Comparison of ENCODE assay signal across 20 cellular contexts in the genomic region with DNA sequence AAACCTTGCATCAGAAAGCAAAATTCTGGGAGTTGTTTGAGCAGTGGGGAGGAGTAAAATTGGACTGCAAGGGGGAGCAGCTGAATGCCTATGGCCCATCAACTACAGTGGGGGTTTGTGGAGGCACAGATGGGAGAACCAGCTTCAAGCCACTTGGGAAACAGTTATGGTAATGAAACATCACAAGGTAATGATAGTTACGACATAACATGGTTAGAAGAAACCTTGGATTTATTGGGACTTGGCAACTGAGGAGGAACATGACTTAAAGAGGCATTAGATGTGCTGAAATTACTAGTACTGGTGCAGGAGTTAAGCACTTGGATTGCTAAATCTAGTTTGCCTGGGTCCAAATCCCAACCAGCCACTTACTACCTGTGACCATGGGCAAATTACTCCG.
"Had no signal": no experiment of that assay in that cellular context is flagged by ENCODE, and none has a peak within 500 bp of the region (broad histone marks: within the 10 kb centered on the region; RNA-seq: fewer than 3 reads in every experiment).

No MANE protein-coding gene starts in this region.

- H3K4me3 Mint-ChIP-seq: naive B cell; stimulated activated effector memory CD8-positive, alpha-beta T cell treated with anti-CD3 and anti-CD28 coated beads, Interleukin-12 subunit alpha, Interleukin-12 subunit beta, amount 100 ng/mL, for 72 hours; stimulated activated naive CD8-positive, alpha-beta T cell treated with anti-CD3 and anti-CD28 coated beads, Interleukin-15, Interleukin-2, amounts not matched to agents 100 ng/mL and 50 ng/mL, for 24 hours had no signal

- H3K79me2 ChIP-seq: hepatocyte had no signal

- H3K36me3 ChIP-seq: neutrophil, thoracic aorta, transverse colon had no signal

- H3K27me3 ChIP-seq: hepatocyte, neutrophil, transverse colon had no signal

- H3K4me3 ChIP-seq: hepatocyte, lung, thoracic aorta, transverse colon had no signal

- DNase-seq: effector memory CD4-positive, alpha-beta T cell; foreskin melanocyte; head of caudate nucleus; left colon; left ventricle myocardium superior; mesenchymal stem cell; midbrain; naive B cell; right cardiac atrium; stimulated activated CD4-positive, alpha-beta T cell treated with anti-CD3 and anti-CD28 coated beads, Interleukin-4, amount 100 ng/mL, for 1 hour; stimulated activated CD8-positive, alpha-beta memory T cell treated with anti-CD3 and anti-CD28 coated beads, Interleukin-4, amount 100 ng/mL, for 48 hours; substantia nigra; transverse colon had no signal

- H2AFZ ChIP-seq: hepatocyte had no signal

- H3K36me3 Mint-ChIP-seq: naive B cell; stimulated activated effector memory CD8-positive, alpha-beta T cell treated with anti-CD3 and anti-CD28 coated beads, Interleukin-12 subunit alpha, Interleukin-12 subunit beta, amount 100 ng/mL, for 72 hours had no signal

- H3K27ac ChIP-seq: hepatocyte, neutrophil, thoracic aorta, transverse colon had no signal

- H3K4me1 ChIP-seq: transverse colon had no signal

- H3K9me3 ChIP-seq: neutrophil, transverse colon had no signal

- H3K27me3 Mint-ChIP-seq: stimulated activated naive CD8-positive, alpha-beta T cell treated with anti-CD3 and anti-CD28 coated beads, Interleukin-15, Interleukin-2, amounts not matched to agents 100 ng/mL and 50 ng/mL, for 24 hours had no signal

- H3K4me1 Mint-ChIP-seq: naive B cell; stimulated activated effector memory CD8-positive, alpha-beta T cell treated with anti-CD3 and anti-CD28 coated beads, Interleukin-12 subunit alpha, Interleukin-12 subunit beta, amount 100 ng/mL, for 72 hours had no signal

- H3K4me2 ChIP-seq: hepatocyte had no signal

- H3K9me3 Mint-ChIP-seq: stimulated activated effector memory CD8-positive, alpha-beta T cell treated with anti-CD3 and anti-CD28 coated beads, Interleukin-12 subunit alpha, Interleukin-12 subunit beta, amount 100 ng/mL, for 72 hours; stimulated activated naive CD8-positive, alpha-beta T cell treated with anti-CD3 and anti-CD28 coated beads, Interleukin-15, Interleukin-2, amounts not matched to agents 100 ng/mL and 50 ng/mL, for 24 hours had no signal

- H3K27ac Mint-ChIP-seq: stimulated activated effector memory CD8-positive, alpha-beta T cell treated with anti-CD3 and anti-CD28 coated beads, Interleukin-12 subunit alpha, Interleukin-12 subunit beta, amount 100 ng/mL, for 72 hours; stimulated activated naive CD8-positive, alpha-beta T cell treated with anti-CD3 and anti-CD28 coated beads, Interleukin-15, Interleukin-2, amounts not matched to agents 100 ng/mL and 50 ng/mL, for 24 hours had no signal

- ATAC-seq: esophagus mucosa; left colon; left ventricle myocardium superior; stimulated activated effector memory CD8-positive, alpha-beta T cell treated with anti-CD3 and anti-CD28 coated beads, Interleukin-12 subunit alpha, Interleukin-12 subunit beta, amount 100 ng/mL, for 72 hours had no signal
